In the genomic region with DNA sequence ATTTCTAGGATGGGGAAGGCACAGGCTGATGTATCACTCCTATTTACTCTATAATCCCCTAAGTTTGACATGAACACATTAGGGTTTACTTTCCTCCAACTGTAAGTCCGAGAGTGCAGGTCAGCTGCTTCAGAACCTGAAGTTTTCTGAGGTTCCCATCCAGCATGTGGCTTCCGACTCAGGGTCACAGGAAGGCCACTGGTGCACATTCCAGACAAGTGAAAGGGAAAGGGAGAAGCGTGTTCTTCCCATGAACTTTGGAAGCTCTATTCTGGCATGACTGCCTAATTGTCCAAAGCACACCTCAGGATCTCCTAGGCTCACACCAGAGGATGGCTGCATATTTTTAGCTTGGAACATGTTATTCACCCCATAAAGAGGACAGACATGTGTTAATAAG, we compare ENCODE assay signal across 27 cellular contexts.
DNase-seq lines count a peak whose midpoint lies in the region; ATAC-seq and TF ChIP-seq lines count a peak whose summit lies in the region.
"Had no signal": no experiment of that assay in that cellular context is flagged by ENCODE, and none has a peak within 500 bp of the region (broad histone marks: within the 10 kb centered on the region; RNA-seq: fewer than 3 reads in every experiment).

No MANE protein-coding gene starts in this region.

- H3K79me1 ChIP-seq in IMR-90 (ENCODE audit: low read depth in 1 of 2, low read length in 2 of 2) = no peaks in the 10 kb centered on the region

- no peak overlapping the region for H2BK20ac ChIP-seq in IMR-90 (ENCODE audit: low read depth, low read length)

- H2AK5ac ChIP-seq in IMR-90 (ENCODE audit: low read depth, low read length) = peak overlapping the region; percentile 72; the same call in 1 of the 2 replicates

- peak overlapping the region; percentile 36; the same call in 2 of the 3 replicates for H2BK15ac ChIP-seq in IMR-90 (ENCODE audit: low read depth, low read length)

- H3K27me3 ChIP-seq in IMR-90 (ENCODE audit: control insufficient read depth, insufficient read depth, low read length) = no peaks in the 10 kb centered on the region
- H3K27me3 ChIP-seq: ascending aorta, foreskin keratinocyte, uterus had no signal

- no CpG with 5 or more reads among the region's 3 CpGs for WGBS in IMR-90 (ENCODE audit: extremely low coverage in 2 of 2, insufficient read length in 1 of 2), 2 experiments

- CTCF ChIA-PET in IMR-90 (lab: Yijun Ruan, JAX) = no interaction called here

- peak overlapping the region; percentile 16; the same call in 1 of the 2 replicates for H4K5ac ChIP-seq in IMR-90 (ENCODE audit: low read depth, low read length)

- POLR2A ChIA-PET in IMR-90 (lab: Charles Lee; ENCODE audit: unreplicated experiment) = no interaction called here

- in situ Hi-C loops in IMR-90 (cut with MboI; ENCODE audit: low sequenced_read_pairs) = no loop called here

- H3K18ac ChIP-seq in IMR-90 (ENCODE audit: low read depth, low read length) = peak overlapping the region; percentile 28; the same call in 1 of the 2 replicates

- peak; percentile 32 for ATAC-seq in IMR-90 (ENCODE audit: low read depth)
- ATAC-seq in GM19397 (IDR thresholded peaks at IDR 0.05; ENCODE audit: unreplicated experiment) = no peak
- ATAC-seq: CD8-positive, alpha-beta T cell; foreskin keratinocyte; left cardiac atrium; stimulated activated naive CD8-positive, alpha-beta T cell treated with anti-CD3 and anti-CD28 coated beads, Interleukin-15, amount 100 ng/mL, for 72 hours had no signal

- no peak overlapping the region for H3K9ac ChIP-seq in IMR-90 (ENCODE audit: low read depth, low read length)

- H3K9me3 ChIP-seq in IMR-90 (ENCODE audit: control insufficient read depth, insufficient read depth, low read length) = peaks cover 3% of the 10 kb centered on the region; the same call in 1 of the 2 replicates
- H3K9me3 ChIP-seq: ascending aorta had no signal

- H3K14ac ChIP-seq in IMR-90 (replicated peaks; ENCODE audit: low read depth, low read length) = peak overlapping the region; percentile 65; the same call in 1 of the 2 replicates

- H3K4ac ChIP-seq in IMR-90 (ENCODE audit: low read depth, low read length) = no peak overlapping the region

- H3K56ac ChIP-seq in IMR-90 (ENCODE audit: extremely low read depth, insufficient read depth, low read length) = no peak overlapping the region

- peak overlapping the region; percentile 7; the same call in 1 of the 2 replicates for H3K4me2 ChIP-seq in IMR-90 (ENCODE audit: low read depth, low read length)

- H3K36me3 ChIP-seq in IMR-90 (ENCODE audit: control insufficient read depth, insufficient read depth, low read length) = no peaks in the 10 kb centered on the region
- H3K36me3 ChIP-seq: ascending aorta, uterus had no signal

- H2BK120ac ChIP-seq in IMR-90 (ENCODE audit: low read depth, low read length) = peak overlapping the region; percentile 60; the same call in 1 of the 2 replicates

- no peak for TF ChIP-seq RAD21 in IMR-90 (IDR thresholded peaks at IDR 0.05; ENCODE audit: low read length)

- H2AK9ac ChIP-seq in IMR-90 (replicated peaks; ENCODE audit: low read depth, low read length, poor library complexity) = no peak overlapping the region

- no TSS peak for BruUV-seq in IMR-90 (replicated peaks; lab: Mats Ljungman, UMichigan)

- peak overlapping the region in 1 of 2 experiments; percentile 31; a peak in 1 of 4 replicates for H4K8ac ChIP-seq in IMR-90 (ENCODE audit: low read depth in 2 of 2, low read length in 2 of 2)

- H3K9me1 ChIP-seq in IMR-90 (ENCODE audit: insufficient read depth, low read length) = peaks cover 5% of the 10 kb centered on the region

- TF ChIP-seq CTCF in IMR-90 (conservative IDR thresholded peaks at IDR 0.05; ENCODE audit: low read depth, low read length) (no peak), choroid plexus epithelial cell (conservative IDR thresholded peaks at IDR 0.05; ENCODE audit: low read depth, low read length) (no peak)

- no peak overlapping the region for H2BK5ac ChIP-seq in IMR-90 (ENCODE audit: low read depth, low read length, poor library complexity, severe bottlenecking)

- DNase-seq in A172 (ENCODE audit: low spot score) (peak; percentile 3), IMR-90 (peak; percentile 40), choroid plexus epithelial cell (ENCODE audit: low read depth) (peak; percentile 71), kidney tubule cell (ENCODE audit: low spot score) (peak; percentile 35), NCI-H1105 treated with DMSO at 0.1 percent for 48 hours (lab: John Stamatoyannopoulos, UW) (no peak), cortex of kidney (lab: John Stamatoyannopoulos, UW) (no peak), NCI-H128 (lab: John Stamatoyannopoulos, UW; ENCODE audit: unreplicated experiment) (no peak)
- DNase-seq: 8988T; activated CD4-positive, alpha-beta memory T cell treated with anti-CD3 and anti-CD28 coated beads, Interleukin-2, amount 10 ng/mL, durations not matched to agents 7 days and 5 days; activated effector memory CD4-positive, alpha-beta T cell treated with Interleukin-2 at 50 U/mL for 16 hours; activated naive CD8-positive, alpha-beta T cell treated with anti-CD3 and anti-CD28 coated beads for 36 hours; CD8-positive, alpha-beta T cell; left cardiac atrium; mesendoderm; NCI-H1417 treated with DMSO at 0.1 percent for 48 hours; NCI-H2081 treated with DMSO at 0.1 percent for 48 hours; NCI-H345; NCI-H748 treated with DMSO at 0.1 percent for 48 hours; RPMI8226; small intestine; stimulated activated CD4-positive, alpha-beta T cell treated with anti-CD3 and anti-CD28 coated beads, Interleukin-1b, Interleukin-23, amount 100 ng/mL, for 48 hours; stimulated activated CD8-positive, alpha-beta memory T cell treated with anti-CD3 and anti-CD28 coated beads, Interleukin-4, amount 100 ng/mL, for 48 hours; stimulated activated naive CD8-positive, alpha-beta T cell treated with anti-CD3 and anti-CD28 coated beads, Interleukin-15, amount 100 ng/mL, for 72 hours; uterus had no signal

- peaks cover 4% of the 10 kb centered on the region for H3K4me1 ChIP-seq in IMR-90 (ENCODE audit: control insufficient read depth, insufficient read depth, low read length)
- H3K4me1 ChIP-seq: ascending aorta, uterus had no signal

- intact Hi-C loops in IMR-90 (cut with micrococcal nuclease) = no loop called here

- peak overlapping the region; percentile 41; the same call in 1 of the 2 replicates for H3K27ac ChIP-seq in IMR-90 (ENCODE audit: insufficient read depth, low read length)
- H3K27ac ChIP-seq: ascending aorta, foreskin keratinocyte, uterus had no signal

- no peak for TF ChIP-seq POLR2A in IMR-90 (IDR thresholded peaks at IDR 0.05; ENCODE audit: low read depth, low read length)

- H3K4me3 ChIP-seq in IMR-90 (ENCODE audit: insufficient read depth, low read depth, low read length) = no peak overlapping the region
- no peak overlapping the region for H3K4me3 ChIP-seq in choroid plexus epithelial cell (ENCODE audit: low read depth, low read length)
- H3K4me3 ChIP-seq: ascending aorta, uterus had no signal

- peak overlapping the region; percentile 37; the same call in 1 of the 2 replicates for H4K91ac ChIP-seq in IMR-90 (ENCODE audit: insufficient read depth, low read depth, low read length)

- no peaks in the 10 kb centered on the region for H4K20me1 ChIP-seq in IMR-90 (ENCODE audit: insufficient read depth, low read length)

- peak overlapping the region; percentile 55 for H2AFZ ChIP-seq in IMR-90 (replicated peaks; ENCODE audit: low read length, poor library complexity)

- dilution Hi-C loops in IMR-90 (cut with HindIII; ENCODE audit: low sequenced_read_pairs, unreplicated experiment) = no loop called here

- no peak overlapping the region for H3K23ac ChIP-seq in IMR-90 (ENCODE audit: low read depth, low read length)

TF ChIP-seq in IMR-90, 13 proteins besides CTCF, POLR2A, EP300 and RAD21:
- no peak for TF ChIP-seq MAFK (IDR thresholded peaks at IDR 0.05; ENCODE audit: low read depth, low read length)
- no peak for TF ChIP-seq RCOR1 (IDR thresholded peaks at IDR 0.05; ENCODE audit: insufficient replicate concordance, low read length)
- TF ChIP-seq, protein P1, sequence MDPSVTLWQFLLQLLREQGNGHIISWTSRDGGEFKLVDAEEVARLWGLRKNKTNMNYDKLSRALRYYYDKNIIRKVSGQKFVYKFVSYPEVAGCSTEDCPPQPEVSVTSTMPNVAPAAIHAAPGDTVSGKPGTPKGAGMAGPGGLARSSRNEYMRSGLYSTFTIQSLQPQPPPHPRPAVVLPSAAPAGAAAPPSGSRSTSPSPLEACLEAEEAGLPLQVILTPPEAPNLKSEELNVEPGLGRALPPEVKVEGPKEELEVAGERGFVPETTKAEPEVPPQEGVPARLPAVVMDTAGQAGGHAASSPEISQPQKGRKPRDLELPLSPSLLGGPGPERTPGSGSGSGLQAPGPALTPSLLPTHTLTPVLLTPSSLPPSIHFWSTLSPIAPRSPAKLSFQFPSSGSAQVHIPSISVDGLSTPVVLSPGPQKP (IDR thresholded peaks at IDR 0.05; ENCODE audit: borderline replicate concordance, low read depth, low read length) = no peak
- TF ChIP-seq, protein P2, sequence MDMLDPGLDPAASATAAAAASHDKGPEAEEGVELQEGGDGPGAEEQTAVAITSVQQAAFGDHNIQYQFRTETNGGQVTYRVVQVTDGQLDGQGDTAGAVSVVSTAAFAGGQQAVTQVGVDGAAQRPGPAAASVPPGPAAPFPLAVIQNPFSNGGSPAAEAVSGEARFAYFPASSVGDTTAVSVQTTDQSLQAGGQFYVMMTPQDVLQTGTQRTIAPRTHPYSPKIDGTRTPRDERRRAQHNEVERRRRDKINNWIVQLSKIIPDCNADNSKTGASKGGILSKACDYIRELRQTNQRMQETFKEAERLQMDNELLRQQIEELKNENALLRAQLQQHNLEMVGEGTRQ (IDR thresholded peaks at IDR 0.05; ENCODE audit: low read depth, low read length) = no peak
- no peak for TF ChIP-seq FOS (IDR thresholded peaks at IDR 0.05; ENCODE audit: low read depth, low read length)
- TF ChIP-seq CEBPB (IDR thresholded peaks at IDR 0.05; ENCODE audit: low read depth, low read length) = no peak
- TF ChIP-seq SMC3 (IDR thresholded peaks at IDR 0.05; ENCODE audit: low read depth, low read length) = no peak
- no peak for TF ChIP-seq CHD1 (IDR thresholded peaks at IDR 0.05; ENCODE audit: low read depth, low read length)
- no peak for TF ChIP-seq RFX5 (IDR thresholded peaks at IDR 0.05; ENCODE audit: low read depth, low read length)
- TF ChIP-seq MXI1 (IDR thresholded peaks at IDR 0.05; ENCODE audit: borderline replicate concordance, low read depth, low read length) = no peak
- TF ChIP-seq NFE2L2 (IDR thresholded peaks at IDR 0.05; ENCODE audit: low read depth, low read length) = no peak
- no peak for TF ChIP-seq BHLHE40 (IDR thresholded peaks at IDR 0.05; ENCODE audit: low read depth, low read length)
- TF ChIP-seq MAZ (IDR thresholded peaks at IDR 0.05; ENCODE audit: borderline replicate concordance, low read depth, low read length) = no peak

Comparison
In these comparisons a context has a peak if more than half of its experiments do, and no peak if none do; other contexts are left out.
1. DNase-seq: peak in A172 (single experiment), IMR-90 (single experiment), choroid plexus epithelial cell (single experiment) and kidney tubule cell (single experiment); none in NCI-H1105 treated with DMSO at 0.1 percent for 48 hours (single experiment), cortex of kidney (single experiment) and NCI-H128 (single experiment).